Comparison of ENCODE assay signal across 22 cellular contexts in the genomic region with DNA sequence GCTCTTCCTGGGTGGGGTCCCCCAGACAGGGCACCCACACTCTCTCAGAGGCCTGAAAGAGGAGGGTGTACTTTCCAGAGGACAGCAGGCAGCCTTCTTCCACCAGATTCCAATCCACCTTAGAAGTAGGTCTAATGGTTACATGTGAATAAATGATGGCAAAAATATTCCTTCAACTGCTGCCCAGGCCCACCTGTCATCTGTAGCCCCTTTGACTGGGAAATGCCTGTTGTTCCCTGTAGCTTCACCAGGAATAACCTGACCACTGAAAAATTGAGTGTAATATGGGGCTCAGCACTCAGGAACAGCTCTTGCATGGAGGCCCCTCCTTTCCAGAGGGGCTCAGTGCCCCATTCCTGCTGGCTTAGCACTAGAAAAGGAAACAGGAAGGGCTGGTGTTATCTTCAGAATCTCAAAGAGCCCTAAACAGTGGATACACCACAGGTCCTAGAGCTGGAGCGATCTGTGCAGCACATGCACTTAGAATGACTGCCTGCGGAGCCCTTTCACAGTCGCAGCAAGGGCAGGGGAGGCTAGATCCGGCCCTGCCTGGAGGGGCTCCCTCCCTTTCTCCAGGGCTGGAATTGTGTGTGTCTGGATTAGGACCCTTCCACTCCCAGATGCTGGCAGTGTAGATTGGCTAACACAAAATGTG. TPM values are rescaled to one million over a fixed set of nuclear protein-coding genes. Genes with fewer than 3 reads are reported as not detected.
"Had no signal": no experiment of that assay in that cellular context is flagged by ENCODE, and none has a peak within 500 bp of the region (broad histone marks: within the 10 kb centered on the region; RNA-seq: fewer than 3 reads in every experiment).

No MANE protein-coding gene starts in this region.

- H3K4me3 ChIP-seq: ovary, stomach, testis, upper lobe of left lung had no signal

- H3K4me3 Mint-ChIP-seq: activated B cell treated with CpG ODN at 0.5 μM for 24 hours; activated CD8-positive, alpha-beta T cell treated with anti-CD3 and anti-CD28 coated beads, Interleukin-2, amount 10 ng/mL, durations not matched to agents 7 days and 5 days; activated naive CD8-positive, alpha-beta T cell treated with anti-CD3 and anti-CD28 coated beads, Interleukin-2, amount 10 ng/mL, durations not matched to agents 7 days and 5 days; activated T-helper 1 cell treated with anti-CD3 and anti-CD28 coated beads, Interleukin-12 subunit alpha, Interleukin-12 subunit beta, Interleukin-2, Interleukin-4 antibody, amounts not matched to agents 30 ng/mL and 10 ng/mL and 1 ng/mL, durations not matched to agents 14 hours and 24 hours and 36 hours; nephron; T-helper 1 cell treated with Interleukin-12 subunit alpha and Interleukin-12 subunit beta and Interleukin-4 antibody, amounts not matched to agents 30 μg/mL and 1 μg/mL, for 36 hours had no signal

- H3K27ac ChIP-seq: ovary, stomach, testis, upper lobe of left lung had no signal

- H3K9me3 Mint-ChIP-seq: activated B cell treated with CpG ODN at 0.5 μM for 24 hours; activated naive CD8-positive, alpha-beta T cell treated with anti-CD3 and anti-CD28 coated beads, Interleukin-2, amount 10 ng/mL, durations not matched to agents 7 days and 5 days; activated T-helper 1 cell treated with anti-CD3 and anti-CD28 coated beads, Interleukin-12 subunit alpha, Interleukin-12 subunit beta, Interleukin-2, Interleukin-4 antibody, amounts not matched to agents 30 ng/mL and 10 ng/mL and 1 ng/mL, durations not matched to agents 14 hours and 24 hours and 36 hours; nephron; T-helper 1 cell treated with Interleukin-12 subunit alpha and Interleukin-12 subunit beta and Interleukin-4 antibody, amounts not matched to agents 30 μg/mL and 1 μg/mL, for 36 hours had no signal

- H3K36me3 Mint-ChIP-seq: activated naive CD8-positive, alpha-beta T cell treated with anti-CD3 and anti-CD28 coated beads, Interleukin-2, amount 10 ng/mL, durations not matched to agents 7 days and 5 days had no signal

- ATAC-seq: activated CD8-positive, alpha-beta T cell treated with anti-CD3 and anti-CD28 coated beads, Interleukin-2, amount 10 ng/mL, durations not matched to agents 7 days and 5 days; sciatic nerve had no signal

- H3K36me3 ChIP-seq: ovary, stomach, upper lobe of left lung had no signal

- H3K4me1 Mint-ChIP-seq: activated B cell treated with CpG ODN at 0.5 μM for 24 hours; activated naive CD8-positive, alpha-beta T cell treated with anti-CD3 and anti-CD28 coated beads, Interleukin-2, amount 10 ng/mL, durations not matched to agents 7 days and 5 days; nephron had no signal

- H3K4me1 ChIP-seq: stomach, testis, upper lobe of left lung had no signal

- H3K27ac Mint-ChIP-seq: activated B cell treated with CpG ODN at 0.5 μM for 24 hours; activated CD8-positive, alpha-beta T cell treated with anti-CD3 and anti-CD28 coated beads, Interleukin-2, amount 10 ng/mL, durations not matched to agents 7 days and 5 days; activated naive CD8-positive, alpha-beta T cell treated with anti-CD3 and anti-CD28 coated beads, Interleukin-2, amount 10 ng/mL, durations not matched to agents 7 days and 5 days; activated T-helper 1 cell treated with anti-CD3 and anti-CD28 coated beads, Interleukin-12 subunit alpha, Interleukin-12 subunit beta, Interleukin-2, Interleukin-4 antibody, amounts not matched to agents 30 ng/mL and 10 ng/mL and 1 ng/mL, durations not matched to agents 14 hours and 24 hours and 36 hours; nephron; T-helper 1 cell treated with Interleukin-12 subunit alpha and Interleukin-12 subunit beta and Interleukin-4 antibody, amounts not matched to agents 30 μg/mL and 1 μg/mL, for 36 hours had no signal

- DNase-seq: activated B cell treated with CpG ODN at 0.5 μM for 24 hours; activated CD4-positive, alpha-beta T cell treated with anti-CD3 and anti-CD28 coated beads for 48 hours; activated CD8-positive, alpha-beta T cell treated with anti-CD3 and anti-CD28 coated beads, Interleukin-2, amount 10 ng/mL, durations not matched to agents 7 days and 5 days; activated naive CD4-positive, alpha-beta T cell; activated naive CD8-positive, alpha-beta T cell treated with anti-CD3 and anti-CD28 coated beads, Interleukin-2, amount 10 ng/mL, durations not matched to agents 7 days and 5 days; anterior cingulate cortex; cerebellar nuclear complex; effector CD8-positive, alpha-beta T cell; foreskin fibroblast; hypothalamus; kidney glomerular epithelial cell; ovary; stimulated activated CD4-positive, alpha-beta T cell treated with anti-CD3 and anti-CD28 coated beads, Interleukin-1b, Interleukin-23, amount 100 ng/mL, for 48 hours; stomach; testis had no signal

- H3K9me3 ChIP-seq: ovary, stomach, testis, upper lobe of left lung had no signal

RNA-seq across cellular contexts. Expression of gene SLC22A14, which starts 32.1 kb away (rescaled TPM):
- total RNA-seq: activated CD8-positive, alpha-beta T cell treated with anti-CD3 and anti-CD28 coated beads, Interleukin-2, amount 10 ng/mL, durations not matched to agents 7 days and 5 days; activated T-helper 1 cell treated with anti-CD3 and anti-CD28 coated beads, Interleukin-12 subunit alpha, Interleukin-12 subunit beta, Interleukin-2, Interleukin-4 antibody, amounts not matched to agents 30 ng/mL and 10 ng/mL and 1 ng/mL, durations not matched to agents 14 hours and 24 hours and 36 hours; endothelial cell of umbilical vein; stomach had no signal
- polyA plus RNA-seq: endothelial cell of umbilical vein, liver had no signal

RNA-seq across cellular contexts. Expression of gene SLC22A13, which starts 48.6 kb away (rescaled TPM):
- polyA plus RNA-seq: ovary had no signal
